7 cellular contexts compared by ENCODE assay signal in the genomic region with DNA sequence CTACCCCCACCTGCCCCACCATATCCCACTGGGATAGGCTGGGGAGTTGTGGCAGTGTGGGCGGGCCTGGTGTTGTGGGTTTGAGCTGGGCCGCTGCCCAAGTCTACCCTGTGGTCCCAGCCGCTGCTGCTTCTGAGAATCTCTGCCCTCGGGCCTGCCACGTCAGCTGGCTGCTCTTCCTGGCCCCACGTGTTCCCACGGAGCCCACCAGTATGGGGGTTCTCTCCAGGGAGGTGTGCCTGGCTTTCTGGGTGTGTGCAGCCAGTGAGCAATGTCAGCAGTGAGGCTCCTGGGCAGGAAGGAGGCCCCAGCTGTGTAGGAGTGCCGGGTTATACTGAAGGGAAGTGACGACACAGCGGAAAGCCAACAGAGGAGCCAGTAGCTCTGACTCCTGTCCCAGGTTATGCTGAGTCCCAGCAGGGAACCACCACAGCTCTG. TPM values are rescaled to one million over a fixed set of nuclear protein-coding genes. Genes with fewer than 3 reads are reported as not detected.
A peak's percentile ranks its signal among the peaks of the same experiment; 100 is the strongest.
DNase-seq lines count a peak whose midpoint lies in the region; ATAC-seq, FAIRE-seq and TF ChIP-seq lines count a peak whose summit lies in the region.

No MANE protein-coding gene starts in this region.

- H3K36me3 ChIP-seq in ascending aorta = peaks cover 10 to 18% of the 10 kb centered on the region in 2 donors
- peaks cover 4 to 8% of the 10 kb centered on the region in 2 donors for H3K36me3 ChIP-seq in kidney (ENCODE audit: control insufficient read depth in 1 of 2, insufficient read depth in 2 of 2, low read length in 2 of 2)

- H3K9ac ChIP-seq in kidney (ENCODE audit: low read length in 2 of 2) = peak overlapping the region; percentile 5 to 29

- H3K27ac ChIP-seq in ascending aorta (peak overlapping the region; percentile 88 to 92), kidney (ENCODE audit: low read depth in 2 of 2, low read length in 2 of 2) (peak overlapping the region; percentile 78 to 88)

- H3K4me3 ChIP-seq in ascending aorta (peak overlapping the region in 1 of 2 donors; percentile 50), kidney (ENCODE audit: low read length in 2 of 2) (peak overlapping the region in 1 of 2 donors; percentile 46)

- H3K9me3 ChIP-seq in ascending aorta = no peaks in the 10 kb centered on the region
- no peaks in the 10 kb centered on the region for H3K9me3 ChIP-seq in kidney (ENCODE audit: control insufficient read depth in 1 of 2, low read length in 2 of 2)

- ATAC-seq in GM19035 (IDR thresholded peaks at IDR 0.05; ENCODE audit: unreplicated experiment) = peak; percentile 36
- peak; percentile 51 for ATAC-seq in HG03280 (IDR thresholded peaks at IDR 0.05; ENCODE audit: unreplicated experiment)

- no peak for FAIRE-seq in kidney (lab: Jason Lieb, UNC)

- TF ChIP-seq CTCF in ascending aorta (IDR thresholded peaks at IDR 0.05) (no peak), kidney (IDR thresholded peaks at IDR 0.05; ENCODE audit: borderline replicate concordance, extremely low read depth, insufficient read depth) (no peak)

- no peaks in the 10 kb centered on the region for H3K27me3 ChIP-seq in ascending aorta

- intact Hi-C loops in ascending aorta (cut with DNase I) (loop anchor here (1.0 kb wide), 2 partner anchors 8 to 19 kb away; no protein-coding TSS in a partner anchor), kidney (cut with DNase I) (no loop called here)

- H3K4me1 ChIP-seq in ascending aorta (peaks cover 48 to 88% of the 10 kb centered on the region in 2 donors), kidney (ENCODE audit: control insufficient read depth in 1 of 2, insufficient read depth in 1 of 2, low read depth in 1 of 2, low read length in 2 of 2) (peaks cover 31 to 82% of the 10 kb centered on the region in 2 donors)

- DNase-seq in T-helper 2 cell (peak; percentile 32 to 91 (median 75)), ascending aorta (ENCODE audit: low spot score in 2 of 2) (peak in 1 of 2 donors; percentile 83), kidney (peak; percentile 85), SHP77 (lab: John Stamatoyannopoulos, UW) (no peak)
- peak; percentile 90 for DNase-seq in stimulated activated CD4-positive, alpha-beta T cell treated with anti-CD3 and anti-CD28 coated beads, Interleukin-4, amount 100 ng/mL, for 24 hours

RNA-seq across cellular contexts. Expression of a gene that starts 10.5 kb away (rescaled TPM):
- total RNA-seq in ascending aorta (283 TPM), kidney (245 TPM)
- polyA plus RNA-seq in kidney (ENCODE audit: insufficient read depth, low read depth, low replicate concordance) = 141 TPM

RNA-seq across cellular contexts. Expression of a gene that starts 22.4 kb away (rescaled TPM):
- total RNA-seq in ascending aorta = 24.2 TPM
- total RNA-seq in kidney = 96.1 TPM
- polyA plus RNA-seq in kidney (ENCODE audit: insufficient read depth, low read depth, low replicate concordance) = 99.9 TPM

RNA-seq across cellular contexts. Expression of a gene that starts 32.4 kb away (rescaled TPM):
- total RNA-seq in ascending aorta (not detected), kidney (0.22 TPM)
- polyA plus RNA-seq in kidney (ENCODE audit: insufficient read depth, low read depth, low replicate concordance) = 0.62 TPM

RNA-seq across cellular contexts. Expression of a gene that starts 41.5 kb away (rescaled TPM):
- total RNA-seq in ascending aorta = not detected
- 1.6 TPM for total RNA-seq in kidney
- polyA plus RNA-seq in kidney (ENCODE audit: insufficient read depth, low read depth, low replicate concordance) = 4.2 TPM

RNA-seq across cellular contexts. Expression of a gene that starts 45.7 kb away (rescaled TPM):
- 231 TPM for total RNA-seq in ascending aorta
- 78.1 TPM for total RNA-seq in kidney
- polyA plus RNA-seq in kidney (ENCODE audit: insufficient read depth, low read depth, low replicate concordance) = 54.1 TPM

Comparison
In these comparisons a context has a peak if more than half of its experiments do, and no peak if none do; other contexts are left out.
1. DNase-seq: peak in T-helper 2 cell (5 of 5), kidney (single experiment) and stimulated activated CD4-positive, alpha-beta T cell treated with anti-CD3 and anti-CD28 coated beads, Interleukin-4, amount 100 ng/mL, for 24 hours (single experiment); none in SHP77 (0 of 2).